Comparison of ENCODE assay signal across 10 cellular contexts in the genomic region with DNA sequence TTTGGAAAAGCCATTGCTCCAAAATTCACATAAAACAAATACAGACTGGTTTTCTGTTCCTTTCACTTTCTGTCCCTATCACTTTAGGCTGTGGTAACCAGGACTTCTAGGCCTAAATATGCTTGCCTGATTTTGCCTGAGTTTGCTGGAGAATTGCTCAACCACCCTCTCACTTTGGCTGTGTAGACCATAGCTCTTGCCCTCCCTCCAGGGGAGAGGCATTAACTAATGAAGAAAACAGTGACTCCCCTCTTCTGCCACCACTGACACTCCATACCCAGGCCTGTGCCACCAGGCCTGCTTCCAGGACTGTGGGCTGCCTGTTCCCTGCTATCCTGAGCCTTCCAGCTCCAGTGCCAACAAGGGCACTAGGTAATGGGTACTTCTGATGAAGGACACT.
A peak's percentile ranks its signal among the peaks of the same experiment; 100 is the strongest.
DNase-seq lines count a peak whose midpoint lies in the region; ATAC-seq and TF ChIP-seq lines count a peak whose summit lies in the region.
"Had no signal": no experiment of that assay in that cellular context is flagged by ENCODE, and none has a peak within 500 bp of the region (broad histone marks: within the 10 kb centered on the region; RNA-seq: fewer than 3 reads in every experiment).

No MANE protein-coding gene starts in this region.

- H3K36me3 Mint-ChIP-seq in T-helper 2 cell treated with Interferon-gamma antibody and Interleukin-4, amounts not matched to agents 5 μg/mL and 100 μg/mL, for 36 hours (ENCODE audit: low read depth): peaks cover 16% of the 10 kb centered on the region
- peaks cover 16% of the 10 kb centered on the region for H3K36me3 Mint-ChIP-seq in stimulated activated effector memory CD8-positive, alpha-beta T cell treated with anti-CD3 and anti-CD28 coated beads, Interleukin-12 subunit alpha, Interleukin-12 subunit beta, amount 100 ng/mL, for 72 hours

- peak; percentile 95 for DNase-seq in SIG-M5 treated with dmso at 0.1 percent for 504 hours (lab: John Stamatoyannopoulos, UW; ENCODE audit: unreplicated experiment)
- no peak for DNase-seq in SIG-M5 (lab: John Stamatoyannopoulos, UW)
- DNase-seq in T-helper 2 cell treated with Interferon-gamma antibody and Interleukin-4, amounts not matched to agents 5 μg/mL and 100 μg/mL, for 36 hours (ENCODE audit: low spot score): no peak
- no peak for DNase-seq in stimulated activated effector memory CD8-positive, alpha-beta T cell treated with anti-CD3 and anti-CD28 coated beads, Interleukin-12 subunit alpha, Interleukin-12 subunit beta, amount 100 ng/mL, for 72 hours (ENCODE audit: low spot score in 2 of 2)
- DNase-seq in NCI-H748 treated with DMSO at 0.1 percent for 48 hours (lab: John Stamatoyannopoulos, UW): no peak
- no peak for DNase-seq in effector CD8-positive, alpha-beta T cell (lab: John Stamatoyannopoulos, UW)
- DNase-seq in NCI-H2081 (lab: John Stamatoyannopoulos, UW): no peak
- DNase-seq: NCI-H345 had no signal

- peak overlapping the region; percentile 92 for H3K27ac Mint-ChIP-seq in T-helper 2 cell treated with Interferon-gamma antibody and Interleukin-4, amounts not matched to agents 5 μg/mL and 100 μg/mL, for 36 hours
- H3K27ac Mint-ChIP-seq in stimulated activated effector memory CD8-positive, alpha-beta T cell treated with anti-CD3 and anti-CD28 coated beads, Interleukin-12 subunit alpha, Interleukin-12 subunit beta, amount 100 ng/mL, for 72 hours: peak overlapping the region; percentile 80

- H3K27ac ChIP-seq in gastroesophageal sphincter: peak overlapping the region; percentile 59 to 87 (median 76)

- no peaks in the 10 kb centered on the region for H3K36me3 ChIP-seq in gastroesophageal sphincter

- TF ChIP-seq EP300 in gastroesophageal sphincter (IDR thresholded peaks at IDR 0.05): no peak

- no peaks in the 10 kb centered on the region for H3K27me3 ChIP-seq in gastroesophageal sphincter

- H3K4me1 Mint-ChIP-seq in T-helper 2 cell treated with Interferon-gamma antibody and Interleukin-4, amounts not matched to agents 5 μg/mL and 100 μg/mL, for 36 hours (ENCODE audit: low read depth): peaks cover 63% of the 10 kb centered on the region
- peaks cover 67% of the 10 kb centered on the region for H3K4me1 Mint-ChIP-seq in stimulated activated effector memory CD8-positive, alpha-beta T cell treated with anti-CD3 and anti-CD28 coated beads, Interleukin-12 subunit alpha, Interleukin-12 subunit beta, amount 100 ng/mL, for 72 hours

- peaks cover 5 to 71% (median 44%) of the 10 kb centered on the region in 3 donors for H3K4me1 ChIP-seq in gastroesophageal sphincter

- H3K9me3 ChIP-seq in gastroesophageal sphincter: no peaks in the 10 kb centered on the region

- H3K4me3 ChIP-seq in gastroesophageal sphincter: no peak overlapping the region

- TF ChIP-seq CTCF in gastroesophageal sphincter (IDR thresholded peaks at IDR 0.05): no peak

- H3K9me3 Mint-ChIP-seq in T-helper 2 cell treated with Interferon-gamma antibody and Interleukin-4, amounts not matched to agents 5 μg/mL and 100 μg/mL, for 36 hours: no peaks in the 10 kb centered on the region
- no peaks in the 10 kb centered on the region for H3K9me3 Mint-ChIP-seq in stimulated activated effector memory CD8-positive, alpha-beta T cell treated with anti-CD3 and anti-CD28 coated beads, Interleukin-12 subunit alpha, Interleukin-12 subunit beta, amount 100 ng/mL, for 72 hours

- ATAC-seq in gastroesophageal sphincter: peak; percentile 38
- no peak for ATAC-seq in stimulated activated effector memory CD8-positive, alpha-beta T cell treated with anti-CD3 and anti-CD28 coated beads, Interleukin-12 subunit alpha, Interleukin-12 subunit beta, amount 100 ng/mL, for 72 hours
- ATAC-seq: esophagus mucosa had no signal

- no peak for TF ChIP-seq POLR2A in gastroesophageal sphincter (IDR thresholded peaks at IDR 0.05)

- peak overlapping the region; percentile 70 for H3K4me3 Mint-ChIP-seq in T-helper 2 cell treated with Interferon-gamma antibody and Interleukin-4, amounts not matched to agents 5 μg/mL and 100 μg/mL, for 36 hours
- peak overlapping the region; percentile 8 for H3K4me3 Mint-ChIP-seq in stimulated activated effector memory CD8-positive, alpha-beta T cell treated with anti-CD3 and anti-CD28 coated beads, Interleukin-12 subunit alpha, Interleukin-12 subunit beta, amount 100 ng/mL, for 72 hours

- no peaks in the 10 kb centered on the region for H3K27me3 Mint-ChIP-seq in T-helper 2 cell treated with Interferon-gamma antibody and Interleukin-4, amounts not matched to agents 5 μg/mL and 100 μg/mL, for 36 hours (ENCODE audit: low read depth)
